In genomic region chr19:2180114-2180513, GRCh38 we compare ENCODE assay signal across 21 cellular contexts.
"Had no signal": no experiment of that assay in that cellular context is flagged by ENCODE, and none has a peak within 500 bp of the region (broad histone marks: within the 10 kb centered on the region; RNA-seq: fewer than 3 reads in every experiment).

No MANE protein-coding gene starts in this region.

- ATAC-seq: gastrocnemius medialis, left lung, mucosa of descending colon, sciatic nerve had no signal

- H3K27ac ChIP-seq: left lung, pancreas, tibial artery, uterus had no signal

- H3K27me3 ChIP-seq: gastrocnemius medialis, heart left ventricle, left lung, pancreas, tibial artery, uterus had no signal

- DNase-seq: activated CD4-positive, alpha-beta T cell treated with anti-CD3 and anti-CD28 coated beads, Interleukin-2, amount 50 U/mL, for 1 hour; activated CD4-positive, CD25-positive, alpha-beta regulatory T cell treated with anti-CD3 and anti-CD28 coated beads, Interleukin-2, amount 50 U/mL, for 72 hours; activated CD8-positive, alpha-beta memory T cell treated with anti-CD3 and anti-CD28 coated beads, Interleukin-2, amount 50 U/mL, for 48 hours; activated gamma-delta T cell; activated T-cell treated with anti-CD3 and anti-CD28 coated beads, Interleukin-2, amount 50 U/mL, for 48 hours; caudate nucleus; erythroblast; gastrocnemius medialis; heart left ventricle; left lung; mucosa of descending colon; naive B cell; stimulated activated CD4-positive, alpha-beta T cell treated with anti-CD3 and anti-CD28 coated beads, Interleukin-4, amount 100 ng/mL, for 1 hour; T1000; tibial artery; uterus had no signal

- H3K36me3 Mint-ChIP-seq: activated naive CD8-positive, alpha-beta T cell; naive B cell had no signal

- FAIRE-seq: endometrium, pancreas had no signal

- H3K36me3 ChIP-seq: gastrocnemius medialis, pancreas, uterus had no signal

- H3K4me3 ChIP-seq: gastrocnemius medialis, heart left ventricle, left lung, mucosa of descending colon, pancreas, smooth muscle cell, tibial artery, uterus had no signal

- H3K4me2 ChIP-seq: smooth muscle cell had no signal

- H3K4me3 Mint-ChIP-seq: activated naive CD8-positive, alpha-beta T cell; naive B cell had no signal

- H3K9me3 Mint-ChIP-seq: naive B cell had no signal

- H3K27me3 Mint-ChIP-seq: activated naive CD8-positive, alpha-beta T cell; naive B cell had no signal

- H3K27ac Mint-ChIP-seq: activated naive CD8-positive, alpha-beta T cell had no signal

- H3K9me3 ChIP-seq: gastrocnemius medialis, heart left ventricle, left lung, mucosa of descending colon, pancreas, tibial artery, uterus had no signal
